In the genomic region with DNA sequence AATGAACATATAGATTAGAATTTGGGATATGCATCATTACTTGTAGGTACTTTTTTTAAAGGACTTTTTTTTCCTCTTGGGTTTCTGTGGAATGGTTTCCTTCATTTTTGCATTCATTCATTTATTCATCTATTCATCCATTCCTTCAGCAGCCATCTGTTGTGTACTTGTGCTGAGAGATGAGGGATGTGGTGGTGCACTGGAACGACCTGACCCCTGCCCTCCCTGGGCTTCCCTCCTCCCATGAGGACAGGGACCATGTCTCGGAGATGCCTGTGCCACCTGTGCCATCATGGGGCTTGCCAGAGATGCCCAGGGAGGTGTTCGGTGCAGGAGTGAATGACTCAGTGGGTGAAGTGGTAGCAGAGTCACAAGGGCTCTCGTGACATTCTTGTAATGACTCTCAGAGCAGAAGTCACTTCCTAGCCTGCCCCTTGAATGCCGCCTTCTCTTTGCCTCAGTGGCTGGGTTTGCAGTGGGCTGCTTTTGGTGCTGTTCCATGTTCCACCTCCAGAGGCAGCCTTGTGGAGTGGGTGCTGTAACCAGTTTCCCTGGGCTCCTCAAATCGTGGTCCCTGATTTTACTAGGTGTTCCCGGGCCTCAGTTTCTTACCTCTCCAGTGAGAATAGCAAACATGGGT, we compare ENCODE assay signal across 8 cellular contexts. TPM values are rescaled to one million over a fixed set of nuclear protein-coding genes. Genes with fewer than 3 reads are reported as not detected.
DNase-seq lines count a peak whose midpoint lies in the region; TF ChIP-seq lines count a peak whose summit lies in the region.

No MANE protein-coding gene starts in this region.

- H2AFZ ChIP-seq in osteoblast (ENCODE audit: low read length), result no peak overlapping the region

- H3K4me3 ChIP-seq in LNCaP clone FGC (ENCODE audit: low read depth, low read length) (no peak overlapping the region), osteoblast (ENCODE audit: insufficient read depth, low read length) (no peak overlapping the region), lower leg skin (ENCODE audit: low read depth, poor library complexity, severe bottlenecking) (no peak overlapping the region)

- WGBS in lower leg skin, 2 donors, result 71 to 84% methylated on average over 7 of the region's 7 CpGs

- peaks cover 9% of the 10 kb centered on the region for H3K36me3 ChIP-seq in osteoblast (ENCODE audit: insufficient read depth, low read length)

- TF ChIP-seq CTCF in LNCaP clone FGC (IDR thresholded peaks at IDR 0.05; ENCODE audit: control insufficient read depth, extremely low read depth, insufficient read depth) (0 out of 2 replicates have a peak, but pooled peaks have one; percentile 7), osteoblast (IDR thresholded peaks at IDR 0.05; ENCODE audit: extremely low read depth, low read depth, low read length) (peak; percentile 33), lower leg skin (IDR thresholded peaks at IDR 0.05) (no peak)

- no peaks in the 10 kb centered on the region for H4K20me1 ChIP-seq in osteoblast (ENCODE audit: insufficient read depth, low read length)

- peak; percentile 10 for DNase-seq in activated gamma-delta T cell treated with anti-CD3 and anti-CD28 coated beads, Interleukin-2, amount 50 U/mL, for 16 hours (ENCODE audit: low read depth)
- DNase-seq in activated gamma-delta T cell (lab: John Stamatoyannopoulos, UW), result no peak
- DNase-seq in LNCaP clone FGC (ENCODE audit: low read depth), result no peak
- DNase-seq in activated effector memory CD4-positive, alpha-beta T cell treated with Interleukin-2 at 50 U/mL for 16 hours, result peak; percentile 23
- DNase-seq in osteoblast (ENCODE audit: insufficient read length, low spot score, missing footprints), result no peak
- DNase-seq in lower leg skin (ENCODE audit: low spot score in 2 of 2), result no peak
- DNase-seq in NCI-H748 treated with DMSO at 0.1 percent for 48 hours (lab: John Stamatoyannopoulos, UW), result no peak
- DNase-seq in cerebellum (ENCODE audit: low spot score), result no peak

- H3K79me2 ChIP-seq in osteoblast (ENCODE audit: insufficient read depth, low read length), result no peaks in the 10 kb centered on the region

- H3K4me1 ChIP-seq in osteoblast (ENCODE audit: insufficient read depth, low read length), result peaks cover 33% of the 10 kb centered on the region

- H3K4me2 ChIP-seq in osteoblast (ENCODE audit: insufficient read depth, low read length), result no peak overlapping the region

- TF ChIP-seq POLR2A in lower leg skin (IDR thresholded peaks at IDR 0.05), result no peak

- no peaks in the 10 kb centered on the region for H3K27me3 ChIP-seq in osteoblast (ENCODE audit: insufficient read depth, low read length)

- no peak overlapping the region for H3K27ac ChIP-seq in osteoblast (ENCODE audit: low read depth, low read length)

- no peaks in the 10 kb centered on the region for H3K9me3 ChIP-seq in osteoblast (ENCODE audit: low read depth, low read length)

- intact Hi-C loops in lower leg skin (cut with DNase I; ENCODE audit: low total_unique reads), result no loop called here

RNA-seq across cellular contexts. Expression of gene CLEC16A, which starts 43.9 kb away (rescaled TPM):
- 18.9 and 25.7 TPM in 2 replicates for total RNA-seq in osteoblast
- total RNA-seq in lower leg skin, result 10 to 100 TPM; 26.8 to 30.0 (median 29.5) TPM
- 28.8 TPM for total RNA-seq in cerebellum

RNA-seq across cellular contexts. Expression of gene DEXI, which starts 46.0 kb away (rescaled TPM):
- total RNA-seq in osteoblast, result 32.7 and 34.0 TPM in 2 replicates
- 10 to 100 TPM; 38.1 to 63.6 (median 58.9) TPM for total RNA-seq in lower leg skin
- 18.6 TPM for total RNA-seq in cerebellum

Comparison
In these comparisons a context has a peak if more than half of its experiments do, and no peak if none do; other contexts are left out.
1. DNase-seq: peak in activated gamma-delta T cell treated with anti-CD3 and anti-CD28 coated beads, Interleukin-2, amount 50 U/mL, for 16 hours (single experiment) and activated effector memory CD4-positive, alpha-beta T cell treated with Interleukin-2 at 50 U/mL for 16 hours (single experiment); none in activated gamma-delta T cell (single experiment), LNCaP clone FGC (single experiment), osteoblast (single experiment), lower leg skin (0 of 2), NCI-H748 treated with DMSO at 0.1 percent for 48 hours (single experiment) and cerebellum (single experiment).
2. CTCF ChIP-seq: peak in LNCaP clone FGC (single experiment) and osteoblast (single experiment); none in lower leg skin (0 of 3).